29 cellular contexts compared by ENCODE assay signal in the genomic region with DNA sequence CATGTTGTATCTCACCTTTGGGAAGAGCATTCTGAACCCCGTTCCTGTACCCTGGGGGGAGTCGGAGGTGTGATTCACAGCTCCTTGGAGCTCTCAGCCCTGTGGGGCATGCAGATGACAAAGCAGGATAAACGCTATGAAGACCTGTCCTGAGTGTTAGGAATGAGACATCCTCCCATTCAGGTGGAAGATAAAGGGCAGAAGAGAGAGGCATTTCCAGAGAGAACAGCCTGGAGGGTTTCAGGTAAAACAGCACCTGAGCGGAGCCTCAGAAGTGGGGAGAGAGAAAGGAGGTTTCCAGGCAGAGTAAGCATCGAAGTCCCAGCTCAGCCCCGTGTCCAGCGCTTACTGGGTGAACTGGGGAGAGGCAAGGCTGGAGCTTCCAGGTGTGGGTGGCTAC.
"Had no signal": no experiment of that assay in that cellular context is flagged by ENCODE, and none has a peak within 500 bp of the region (broad histone marks: within the 10 kb centered on the region; RNA-seq: fewer than 3 reads in every experiment).

No MANE protein-coding gene starts in this region.

- FAIRE-seq: keratinocyte, small intestine, TTC549 had no signal

- H3K9me3 Mint-ChIP-seq: activated T-cell treated with anti-CD3 and anti-CD28 coated beads, Interleukin-2, amount 50 U/mL, for 4 hours; activated T-helper 2 cell treated with anti-CD3 and anti-CD28 coated beads, Interferon-gamma antibody, Interleukin-2, Interleukin-4, amounts not matched to agents 10 μg/mL and 5 μg/mL and 100 μg/mL, durations not matched to agents 14 hours and 24 hours and 36 hours; memory B cell; naive thymus-derived CD4-positive, alpha-beta T cell; neural crest cell had no signal

- H3K27me3 ChIP-seq: adrenal gland, ascending aorta, brain microvascular endothelial cell, gastrocnemius medialis had no signal

- H3K36me3 Mint-ChIP-seq: activated naive CD8-positive, alpha-beta T cell; memory B cell; naive thymus-derived CD4-positive, alpha-beta T cell had no signal

- H3K27ac Mint-ChIP-seq: activated naive CD8-positive, alpha-beta T cell; activated T-helper 2 cell treated with anti-CD3 and anti-CD28 coated beads, Interferon-gamma antibody, Interleukin-2, Interleukin-4, amounts not matched to agents 10 μg/mL and 5 μg/mL and 100 μg/mL, durations not matched to agents 14 hours and 24 hours and 36 hours; memory B cell had no signal

- ATAC-seq: activated T-cell treated with anti-CD3 and anti-CD28 coated beads, Interleukin-2, amount 50 U/mL, for 4 hours; gastrocnemius medialis; left colon; naive thymus-derived CD4-positive, alpha-beta T cell; sciatic nerve had no signal

- H3K27ac ChIP-seq: adrenal gland, brain microvascular endothelial cell, gastrocnemius medialis, WERI-Rb-1 had no signal

- DNase-seq: activated CD4-positive, alpha-beta T cell treated with anti-CD3 and anti-CD28 coated beads for 1 hour; activated CD8-positive, alpha-beta memory T cell treated with anti-CD3 and anti-CD28 coated beads, Interleukin-2, amount 50 U/mL, for 48 hours; activated naive CD4-positive, alpha-beta T cell; activated T-cell treated with anti-CD3 and anti-CD28 coated beads, Interleukin-2, amount 50 U/mL, for 4 hours; adrenal gland; brain microvascular endothelial cell; caudate nucleus; dermis blood vessel endothelial cell; effector CD8-positive, alpha-beta T cell; gastrocnemius medialis; hypothalamus; left colon; naive thymus-derived CD4-positive, alpha-beta T cell; small intestine; stimulated activated CD4-positive, alpha-beta T cell treated with anti-CD3 and anti-CD28 coated beads, Interleukin-15, amount 100 ng/mL, for 24 hours; stimulated activated CD4-positive, alpha-beta T cell treated with anti-CD3 and anti-CD28 coated beads, Interleukin-2, amount 100 ng/mL, for 48 hours; stimulated activated CD8-positive, alpha-beta memory T cell treated with anti-CD3 and anti-CD28 coated beads, Interleukin-4, amount 100 ng/mL, for 48 hours; stimulated activated naive CD4-positive, alpha-beta T cell; T-helper 1 cell; WERI-Rb-1 had no signal

- H3K9me3 ChIP-seq: adrenal gland, ascending aorta, gastrocnemius medialis, thoracic aorta had no signal

- H3K4me3 Mint-ChIP-seq: activated naive CD8-positive, alpha-beta T cell; activated T-cell treated with anti-CD3 and anti-CD28 coated beads, Interleukin-2, amount 50 U/mL, for 4 hours; memory B cell; naive thymus-derived CD4-positive, alpha-beta T cell; neural crest cell had no signal

- H3K4me1 Mint-ChIP-seq: memory B cell; naive thymus-derived CD4-positive, alpha-beta T cell had no signal

- H3K4me3 ChIP-seq: adrenal gland, ascending aorta, gastrocnemius medialis, thoracic aorta had no signal

- H3K36me3 ChIP-seq: adrenal gland, ascending aorta, brain microvascular endothelial cell, gastrocnemius medialis, thoracic aorta, WERI-Rb-1 had no signal
